ENCODE assay signal across 1 cellular context in the genomic region with DNA sequence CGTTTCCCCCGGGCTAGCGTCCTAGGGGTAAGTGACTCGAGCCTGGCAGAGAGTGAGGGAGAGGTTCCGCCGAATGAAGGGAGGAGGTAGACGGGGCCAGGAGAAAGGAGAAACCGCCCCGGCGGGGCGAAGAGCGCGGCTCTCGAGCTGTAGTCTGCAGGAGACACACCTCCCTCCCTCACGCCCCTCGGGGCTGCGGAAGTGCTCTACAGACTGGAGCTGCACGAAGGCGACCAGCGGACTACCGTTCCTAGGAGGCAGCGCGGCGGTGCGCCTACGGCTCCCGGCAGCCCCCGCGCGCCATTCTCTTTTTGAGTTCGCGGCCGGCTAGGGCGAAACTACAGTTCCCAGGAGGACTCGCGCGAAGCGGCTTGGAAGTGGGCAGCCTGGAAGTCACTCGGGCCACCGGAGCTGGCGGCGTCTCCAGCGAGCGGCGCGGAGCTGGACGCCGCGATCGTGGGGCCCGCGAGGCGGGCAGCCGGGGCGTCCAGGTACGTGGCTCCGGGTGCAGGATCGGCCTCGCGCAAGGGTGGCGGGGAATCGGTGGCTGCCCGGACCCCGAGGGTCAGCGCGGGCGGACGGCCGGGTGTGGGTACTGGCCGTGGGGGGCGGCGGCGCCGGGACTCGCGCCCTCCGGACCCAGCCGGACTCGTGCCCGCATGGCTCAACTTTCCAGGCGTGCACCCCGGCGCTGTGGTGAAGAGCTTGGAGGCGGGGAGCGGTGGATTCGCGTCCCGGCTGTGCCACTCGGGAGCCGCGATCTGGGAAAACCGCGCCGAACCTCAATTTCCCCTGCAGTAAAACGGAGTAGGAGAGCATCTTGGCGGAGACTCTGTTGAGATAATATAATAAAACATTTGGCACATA.
A peak's percentile ranks its signal among the peaks of the same experiment; 100 is the strongest.
TF ChIP-seq lines count a peak whose summit lies in the region.

A gene with protein sequence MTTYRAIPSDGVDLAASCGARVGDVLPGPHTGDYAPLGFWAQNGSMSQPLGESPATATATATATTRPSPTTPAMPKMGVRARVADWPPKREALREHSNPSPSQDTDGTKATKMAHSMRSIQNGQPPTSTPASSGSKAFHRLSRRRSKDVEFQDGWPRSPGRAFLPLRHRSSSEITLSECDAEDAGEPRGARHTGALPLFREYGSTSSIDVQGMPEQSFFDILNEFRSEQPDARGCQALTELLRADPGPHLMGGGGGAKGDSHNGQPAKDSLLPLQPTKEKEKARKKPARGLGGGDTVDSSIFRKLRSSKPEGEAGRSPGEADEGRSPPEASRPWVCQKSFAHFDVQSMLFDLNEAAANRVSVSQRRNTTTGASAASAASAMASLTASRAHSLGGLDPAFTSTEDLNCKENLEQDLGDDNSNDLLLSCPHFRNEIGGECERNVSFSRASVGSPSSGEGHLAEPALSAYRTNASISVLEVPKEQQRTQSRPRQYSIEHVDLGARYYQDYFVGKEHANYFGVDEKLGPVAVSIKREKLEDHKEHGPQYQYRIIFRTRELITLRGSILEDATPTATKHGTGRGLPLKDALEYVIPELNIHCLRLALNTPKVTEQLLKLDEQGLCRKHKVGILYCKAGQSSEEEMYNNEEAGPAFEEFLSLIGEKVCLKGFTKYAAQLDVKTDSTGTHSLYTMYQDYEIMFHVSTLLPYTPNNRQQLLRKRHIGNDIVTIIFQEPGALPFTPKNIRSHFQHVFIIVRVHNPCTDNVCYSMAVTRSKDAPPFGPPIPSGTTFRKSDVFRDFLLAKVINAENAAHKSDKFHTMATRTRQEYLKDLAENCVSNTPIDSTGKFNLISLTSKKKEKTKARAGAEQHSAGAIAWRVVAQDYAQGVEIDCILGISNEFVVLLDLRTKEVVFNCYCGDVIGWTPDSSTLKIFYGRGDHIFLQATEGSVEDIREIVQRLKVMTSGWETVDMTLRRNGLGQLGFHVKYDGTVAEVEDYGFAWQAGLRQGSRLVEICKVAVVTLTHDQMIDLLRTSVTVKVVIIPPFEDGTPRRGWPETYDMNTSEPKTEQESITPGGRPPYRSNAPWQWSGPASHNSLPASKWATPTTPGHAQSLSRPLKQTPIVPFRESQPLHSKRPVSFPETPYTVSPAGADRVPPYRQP (N-terminal part only) (plus strand): TSS at position 341 of the 867 bp plus-strand sequence. CDS start 174,358 bp downstream, outside the sequence.

TF ChIP-seq in K562, 482 proteins besides CTCF, POLR2A, EP300 and RAD21 (continued from another document and continues in another):
- TF ChIP-seq, protein P1, sequence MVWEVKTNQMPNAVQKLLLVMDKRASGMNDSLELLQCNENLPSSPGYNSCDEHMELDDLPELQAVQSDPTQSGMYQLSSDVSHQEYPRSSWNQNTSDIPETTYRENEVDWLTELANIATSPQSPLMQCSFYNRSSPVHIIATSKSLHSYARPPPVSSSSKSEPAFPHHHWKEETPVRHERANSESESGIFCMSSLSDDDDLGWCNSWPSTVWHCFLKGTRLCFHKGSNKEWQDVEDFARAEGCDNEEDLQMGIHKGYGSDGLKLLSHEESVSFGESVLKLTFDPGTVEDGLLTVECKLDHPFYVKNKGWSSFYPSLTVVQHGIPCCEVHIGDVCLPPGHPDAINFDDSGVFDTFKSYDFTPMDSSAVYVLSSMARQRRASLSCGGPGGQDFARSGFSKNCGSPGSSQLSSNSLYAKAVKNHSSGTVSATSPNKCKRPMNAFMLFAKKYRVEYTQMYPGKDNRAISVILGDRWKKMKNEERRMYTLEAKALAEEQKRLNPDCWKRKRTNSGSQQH (CRISPR knock-in tag; IDR thresholded peaks at IDR 0.05), result 0 out of 2 replicates have a peak, but pooled peaks have one; percentile 21
- peak; percentile 53; the same call in 1 of the 2 replicates for TF ChIP-seq GATAD2A (IDR thresholded peaks at IDR 0.05)
- TF ChIP-seq KDM5B (IDR thresholded peaks at IDR 0.05; ENCODE audit: insufficient replicate concordance, low read depth, low read length), result peak; percentile 55
- no peak for TF ChIP-seq COPS2 (conservative IDR thresholded peaks at IDR 0.05)
- TF ChIP-seq, protein P2, sequence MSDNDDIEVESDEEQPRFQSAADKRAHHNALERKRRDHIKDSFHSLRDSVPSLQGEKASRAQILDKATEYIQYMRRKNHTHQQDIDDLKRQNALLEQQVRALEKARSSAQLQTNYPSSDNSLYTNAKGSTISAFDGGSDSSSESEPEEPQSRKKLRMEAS (CRISPR knock-in tag; IDR thresholded peaks at IDR 0.05), result no peak
- TF ChIP-seq BRCA1 (IDR thresholded peaks at IDR 0.05), result no peak
- no peak for TF ChIP-seq BRCA1 (CRISPR knock-in tag; IDR thresholded peaks at IDR 0.05)
- TF ChIP-seq, protein P3, sequence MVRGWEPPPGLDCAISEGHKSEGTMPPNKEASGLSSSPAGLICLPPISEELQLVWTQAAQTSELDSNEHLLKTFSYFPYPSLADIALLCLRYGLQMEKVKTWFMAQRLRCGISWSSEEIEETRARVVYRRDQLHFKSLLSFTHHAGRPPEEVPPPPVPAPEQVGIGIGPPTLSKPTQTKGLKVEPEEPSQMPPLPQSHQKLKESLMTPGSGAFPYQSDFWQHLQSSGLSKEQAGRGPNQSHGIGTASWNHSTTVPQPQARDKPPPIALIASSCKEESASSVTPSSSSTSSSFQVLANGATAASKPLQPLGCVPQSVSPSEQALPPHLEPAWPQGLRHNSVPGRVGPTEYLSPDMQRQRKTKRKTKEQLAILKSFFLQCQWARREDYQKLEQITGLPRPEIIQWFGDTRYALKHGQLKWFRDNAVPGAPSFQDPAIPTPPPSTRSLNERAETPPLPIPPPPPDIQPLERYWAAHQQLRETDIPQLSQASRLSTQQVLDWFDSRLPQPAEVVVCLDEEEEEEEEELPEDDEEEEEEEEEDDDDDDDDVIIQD (CRISPR knock-in tag; IDR thresholded peaks at IDR 0.05), result no peak
- TF ChIP-seq, protein P4, sequence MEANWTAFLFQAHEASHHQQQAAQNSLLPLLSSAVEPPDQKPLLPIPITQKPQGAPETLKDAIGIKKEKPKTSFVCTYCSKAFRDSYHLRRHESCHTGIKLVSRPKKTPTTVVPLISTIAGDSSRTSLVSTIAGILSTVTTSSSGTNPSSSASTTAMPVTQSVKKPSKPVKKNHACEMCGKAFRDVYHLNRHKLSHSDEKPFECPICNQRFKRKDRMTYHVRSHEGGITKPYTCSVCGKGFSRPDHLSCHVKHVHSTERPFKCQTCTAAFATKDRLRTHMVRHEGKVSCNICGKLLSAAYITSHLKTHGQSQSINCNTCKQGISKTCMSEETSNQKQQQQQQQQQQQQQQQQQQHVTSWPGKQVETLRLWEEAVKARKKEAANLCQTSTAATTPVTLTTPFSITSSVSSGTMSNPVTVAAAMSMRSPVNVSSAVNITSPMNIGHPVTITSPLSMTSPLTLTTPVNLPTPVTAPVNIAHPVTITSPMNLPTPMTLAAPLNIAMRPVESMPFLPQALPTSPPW (CRISPR knock-in tag; IDR thresholded peaks at IDR 0.05), result peak; percentile 62
- TF ChIP-seq, protein P5, sequence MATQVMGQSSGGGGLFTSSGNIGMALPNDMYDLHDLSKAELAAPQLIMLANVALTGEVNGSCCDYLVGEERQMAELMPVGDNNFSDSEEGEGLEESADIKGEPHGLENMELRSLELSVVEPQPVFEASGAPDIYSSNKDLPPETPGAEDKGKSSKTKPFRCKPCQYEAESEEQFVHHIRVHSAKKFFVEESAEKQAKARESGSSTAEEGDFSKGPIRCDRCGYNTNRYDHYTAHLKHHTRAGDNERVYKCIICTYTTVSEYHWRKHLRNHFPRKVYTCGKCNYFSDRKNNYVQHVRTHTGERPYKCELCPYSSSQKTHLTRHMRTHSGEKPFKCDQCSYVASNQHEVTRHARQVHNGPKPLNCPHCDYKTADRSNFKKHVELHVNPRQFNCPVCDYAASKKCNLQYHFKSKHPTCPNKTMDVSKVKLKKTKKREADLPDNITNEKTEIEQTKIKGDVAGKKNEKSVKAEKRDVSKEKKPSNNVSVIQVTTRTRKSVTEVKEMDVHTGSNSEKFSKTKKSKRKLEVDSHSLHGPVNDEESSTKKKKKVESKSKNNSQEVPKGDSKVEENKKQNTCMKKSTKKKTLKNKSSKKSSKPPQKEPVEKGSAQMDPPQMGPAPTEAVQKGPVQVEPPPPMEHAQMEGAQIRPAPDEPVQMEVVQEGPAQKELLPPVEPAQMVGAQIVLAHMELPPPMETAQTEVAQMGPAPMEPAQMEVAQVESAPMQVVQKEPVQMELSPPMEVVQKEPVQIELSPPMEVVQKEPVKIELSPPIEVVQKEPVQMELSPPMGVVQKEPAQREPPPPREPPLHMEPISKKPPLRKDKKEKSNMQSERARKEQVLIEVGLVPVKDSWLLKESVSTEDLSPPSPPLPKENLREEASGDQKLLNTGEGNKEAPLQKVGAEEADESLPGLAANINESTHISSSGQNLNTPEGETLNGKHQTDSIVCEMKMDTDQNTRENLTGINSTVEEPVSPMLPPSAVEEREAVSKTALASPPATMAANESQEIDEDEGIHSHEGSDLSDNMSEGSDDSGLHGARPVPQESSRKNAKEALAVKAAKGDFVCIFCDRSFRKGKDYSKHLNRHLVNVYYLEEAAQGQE (CRISPR knock-in tag; IDR thresholded peaks at IDR 0.05; ENCODE audit: low read depth), result no peak
- peak; percentile 80 for TF ChIP-seq SAP30 (IDR thresholded peaks at IDR 0.05; ENCODE audit: borderline replicate concordance, insufficient read depth, low read depth, low read length, poor library complexity, severe bottlenecking)
- no peak for TF ChIP-seq GABPB2 (CRISPR knock-in tag; conservative IDR thresholded peaks at IDR 0.05)
- TF ChIP-seq NFRKB (IDR thresholded peaks at IDR 0.05; ENCODE audit: low read depth), result no peak
- peak; percentile 74 for TF ChIP-seq TBP (optimal IDR thresholded peaks at IDR 0.05; ENCODE audit: low read depth, low read length)
- peak; percentile 86 for TF ChIP-seq GABPB1 (CRISPR knock-in tag; IDR thresholded peaks at IDR 0.05)
- TF ChIP-seq MEIS2 (IDR thresholded peaks at IDR 0.05; ENCODE audit: partially characterized antibody), result no peak
- no peak; the same call in 1 of the 2 replicates for TF ChIP-seq ZFX (CRISPR knock-in tag; IDR thresholded peaks at IDR 0.05)
- no peak for TF ChIP-seq ARNT (IDR thresholded peaks at IDR 0.05)
- TF ChIP-seq, protein P6, sequence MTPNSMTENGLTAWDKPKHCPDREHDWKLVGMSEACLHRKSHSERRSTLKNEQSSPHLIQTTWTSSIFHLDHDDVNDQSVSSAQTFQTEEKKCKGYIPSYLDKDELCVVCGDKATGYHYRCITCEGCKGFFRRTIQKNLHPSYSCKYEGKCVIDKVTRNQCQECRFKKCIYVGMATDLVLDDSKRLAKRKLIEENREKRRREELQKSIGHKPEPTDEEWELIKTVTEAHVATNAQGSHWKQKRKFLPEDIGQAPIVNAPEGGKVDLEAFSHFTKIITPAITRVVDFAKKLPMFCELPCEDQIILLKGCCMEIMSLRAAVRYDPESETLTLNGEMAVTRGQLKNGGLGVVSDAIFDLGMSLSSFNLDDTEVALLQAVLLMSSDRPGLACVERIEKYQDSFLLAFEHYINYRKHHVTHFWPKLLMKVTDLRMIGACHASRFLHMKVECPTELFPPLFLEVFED (CRISPR knock-in tag; conservative IDR thresholded peaks at IDR 0.05), result no peak
- TF ChIP-seq, protein P7, sequence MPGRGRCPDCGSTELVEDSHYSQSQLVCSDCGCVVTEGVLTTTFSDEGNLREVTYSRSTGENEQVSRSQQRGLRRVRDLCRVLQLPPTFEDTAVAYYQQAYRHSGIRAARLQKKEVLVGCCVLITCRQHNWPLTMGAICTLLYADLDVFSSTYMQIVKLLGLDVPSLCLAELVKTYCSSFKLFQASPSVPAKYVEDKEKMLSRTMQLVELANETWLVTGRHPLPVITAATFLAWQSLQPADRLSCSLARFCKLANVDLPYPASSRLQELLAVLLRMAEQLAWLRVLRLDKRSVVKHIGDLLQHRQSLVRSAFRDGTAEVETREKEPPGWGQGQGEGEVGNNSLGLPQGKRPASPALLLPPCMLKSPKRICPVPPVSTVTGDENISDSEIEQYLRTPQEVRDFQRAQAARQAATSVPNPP (IDR thresholded peaks at IDR 0.05; ENCODE audit: borderline replicate concordance, insufficient read depth, insufficient read length), result no peak
- peak; percentile 89 to 93 for TF ChIP-seq SIX5 (IDR thresholded peaks at IDR 0.05; ENCODE audit: borderline replicate concordance in 1 of 2, insufficient read depth in 1 of 2, low read depth in 1 of 2, low read length in 2 of 2)
- TF ChIP-seq ZBTB17 (CRISPR knock-in tag; IDR thresholded peaks at IDR 0.05), result 0 out of 2 replicates have a peak, but pooled peaks have one; percentile 75
- TF ChIP-seq SIRT6 (IDR thresholded peaks at IDR 0.05; ENCODE audit: low read depth, low read length), result no peak
- peak; percentile 63 for TF ChIP-seq POU5F1 (IDR thresholded peaks at IDR 0.05; ENCODE audit: borderline replicate concordance, low read depth, low read length, partially characterized antibody)
- no peak for TF ChIP-seq ZEB2 (IDR thresholded peaks at IDR 0.05)
- TF ChIP-seq SRSF3 (IDR thresholded peaks at IDR 0.05; ENCODE audit: insufficient read depth, low read length), result no peak
- peak; percentile 87 for TF ChIP-seq POLR2G (IDR thresholded peaks at IDR 0.05; ENCODE audit: low read depth, low read length)
- TF ChIP-seq SMARCA5 (IDR thresholded peaks at IDR 0.05), result no peak
- no peak for TF ChIP-seq RFX7 (CRISPR knock-in tag; IDR thresholded peaks at IDR 0.05)
- TF ChIP-seq RBM25 (IDR thresholded peaks at IDR 0.05; ENCODE audit: low read depth, low read length, severe bottlenecking), result no peak
- peak; percentile 10; the same call in 1 of the 2 replicates for TF ChIP-seq ZBTB7A (IDR thresholded peaks at IDR 0.05; ENCODE audit: borderline replicate concordance, control insufficient read depth, low read depth, low read length)
- no peak for TF ChIP-seq XRCC3 (IDR thresholded peaks at IDR 0.05)
- no peak for TF ChIP-seq DNMT1 (IDR thresholded peaks at IDR 0.05)
- TF ChIP-seq ARHGAP35 (IDR thresholded peaks at IDR 0.05; ENCODE audit: partially characterized antibody), result no peak
- TF ChIP-seq MXI1 (IDR thresholded peaks at IDR 0.05; ENCODE audit: low read depth, low read length), result peak; percentile 53; the same call in 1 of the 2 replicates
- TF ChIP-seq EWSR1 (IDR thresholded peaks at IDR 0.05; ENCODE audit: borderline replicate concordance, low read depth, partially characterized antibody), result no peak
- TF ChIP-seq, protein P8, sequence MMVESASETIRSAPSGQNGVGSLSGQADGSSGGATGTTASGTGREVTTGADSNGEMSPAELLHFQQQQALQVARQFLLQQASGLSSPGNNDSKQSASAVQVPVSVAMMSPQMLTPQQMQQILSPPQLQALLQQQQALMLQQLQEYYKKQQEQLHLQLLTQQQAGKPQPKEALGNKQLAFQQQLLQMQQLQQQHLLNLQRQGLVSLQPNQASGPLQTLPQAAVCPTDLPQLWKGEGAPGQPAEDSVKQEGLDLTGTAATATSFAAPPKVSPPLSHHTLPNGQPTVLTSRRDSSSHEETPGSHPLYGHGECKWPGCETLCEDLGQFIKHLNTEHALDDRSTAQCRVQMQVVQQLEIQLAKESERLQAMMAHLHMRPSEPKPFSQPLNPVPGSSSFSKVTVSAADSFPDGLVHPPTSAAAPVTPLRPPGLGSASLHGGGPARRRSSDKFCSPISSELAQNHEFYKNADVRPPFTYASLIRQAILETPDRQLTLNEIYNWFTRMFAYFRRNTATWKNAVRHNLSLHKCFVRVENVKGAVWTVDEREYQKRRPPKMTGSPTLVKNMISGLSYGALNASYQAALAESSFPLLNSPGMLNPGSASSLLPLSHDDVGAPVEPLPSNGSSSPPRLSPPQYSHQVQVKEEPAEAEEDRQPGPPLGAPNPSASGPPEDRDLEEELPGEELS (CRISPR knock-in tag; IDR thresholded peaks at IDR 0.05; ENCODE audit: borderline replicate concordance), result no peak
- no peak for TF ChIP-seq ZNF583 (CRISPR knock-in tag; IDR thresholded peaks at IDR 0.05)
- TF ChIP-seq, protein P9, sequence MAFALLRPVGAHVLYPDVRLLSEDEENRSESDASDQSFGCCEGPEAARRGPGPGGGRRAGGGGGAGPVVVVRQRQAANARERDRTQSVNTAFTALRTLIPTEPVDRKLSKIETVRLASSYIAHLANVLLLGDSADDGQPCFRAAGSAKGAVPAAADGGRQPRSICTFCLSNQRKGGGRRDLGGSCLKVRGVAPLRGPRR (CRISPR knock-in tag; IDR thresholded peaks at IDR 0.05), result no peak
- TF ChIP-seq TCF7L2 (IDR thresholded peaks at IDR 0.05; ENCODE audit: low read depth, low read length), result no peak
